In the genomic region with DNA sequence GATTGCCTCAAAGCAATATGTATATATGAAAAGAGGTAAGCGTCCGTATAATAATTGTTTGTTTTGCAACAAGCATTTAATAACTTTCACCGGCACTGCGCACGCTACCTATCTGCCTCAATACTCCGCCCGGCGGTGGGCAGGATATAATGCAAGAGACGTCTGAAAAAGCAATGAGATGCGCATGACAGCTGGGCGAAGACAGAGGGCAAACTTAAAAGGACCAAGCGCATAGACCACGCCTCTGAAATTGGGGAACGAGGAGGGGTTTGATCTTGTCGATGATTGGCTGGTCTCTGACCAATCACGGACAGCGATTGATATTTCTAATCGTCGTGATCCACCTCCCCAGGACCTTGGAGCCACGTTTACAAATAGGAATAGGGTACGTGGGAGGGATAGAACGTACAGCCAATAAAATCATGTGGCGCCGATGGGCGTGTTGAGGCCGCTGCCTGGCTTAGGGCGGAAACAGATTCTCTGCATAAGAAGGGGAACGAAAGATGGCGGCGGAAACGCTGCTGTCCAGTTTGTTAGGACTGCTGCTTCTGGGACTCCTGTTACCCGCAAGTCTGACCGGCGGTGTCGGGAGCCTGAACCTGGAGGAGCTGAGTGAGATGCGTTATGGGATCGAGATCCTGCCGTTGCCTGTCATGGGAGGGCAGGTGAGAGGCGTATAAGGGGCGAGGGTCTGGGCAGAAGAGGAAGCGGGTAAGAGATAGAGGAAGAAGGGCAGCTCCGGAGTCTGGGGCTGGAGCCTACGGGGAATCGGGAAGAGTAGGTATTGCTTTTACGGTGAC, we compare ENCODE assay signal across 8 cellular contexts. TPM values are rescaled to one million over a fixed set of nuclear protein-coding genes. Genes with fewer than 3 reads are reported as not detected.
DNase-seq lines count a peak whose midpoint lies in the region; ATAC-seq and TF ChIP-seq lines count a peak whose summit lies in the region.

A gene with protein sequence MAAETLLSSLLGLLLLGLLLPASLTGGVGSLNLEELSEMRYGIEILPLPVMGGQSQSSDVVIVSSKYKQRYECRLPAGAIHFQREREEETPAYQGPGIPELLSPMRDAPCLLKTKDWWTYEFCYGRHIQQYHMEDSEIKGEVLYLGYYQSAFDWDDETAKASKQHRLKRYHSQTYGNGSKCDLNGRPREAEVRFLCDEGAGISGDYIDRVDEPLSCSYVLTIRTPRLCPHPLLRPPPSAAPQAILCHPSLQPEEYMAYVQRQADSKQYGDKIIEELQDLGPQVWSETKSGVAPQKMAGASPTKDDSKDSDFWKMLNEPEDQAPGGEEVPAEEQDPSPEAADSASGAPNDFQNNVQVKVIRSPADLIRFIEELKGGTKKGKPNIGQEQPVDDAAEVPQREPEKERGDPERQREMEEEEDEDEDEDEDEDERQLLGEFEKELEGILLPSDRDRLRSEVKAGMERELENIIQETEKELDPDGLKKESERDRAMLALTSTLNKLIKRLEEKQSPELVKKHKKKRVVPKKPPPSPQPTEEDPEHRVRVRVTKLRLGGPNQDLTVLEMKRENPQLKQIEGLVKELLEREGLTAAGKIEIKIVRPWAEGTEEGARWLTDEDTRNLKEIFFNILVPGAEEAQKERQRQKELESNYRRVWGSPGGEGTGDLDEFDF (plus strand): TSS at position 474 of the 800 bp plus-strand sequence. CDS start 30 bp downstream, at position 504.

- H2AFZ ChIP-seq in SK-N-SH (ENCODE audit: low read depth) (peak within 1 kb of the TSS; percentile 98), osteoblast (ENCODE audit: low read length) (peak within 1 kb of the TSS; percentile 99)

- H3K4me3 ChIP-seq in SK-N-SH (ENCODE audit: low read depth in 2 of 2, low read length in 1 of 2) (peak within 1 kb of the TSS; percentile 90), osteoblast (ENCODE audit: insufficient read depth, low read length) (peak within 1 kb of the TSS; percentile 86), thymus (ENCODE audit: low read length) (peak within 1 kb of the TSS; percentile 73)

- peaks cover 13% of the 10 kb centered on the region for H3F3A ChIP-seq in SK-N-SH (replicated peaks; ENCODE audit: insufficient read depth)

- H3K9ac ChIP-seq in SK-N-SH = peak within 1 kb of the TSS; percentile 81

- H3K9me2 ChIP-seq in SK-N-SH = no peaks in the 10 kb centered on the region

- H3K27ac Mint-ChIP-seq in activated naive CD4-positive, alpha-beta T cell treated with anti-CD3 and anti-CD28 coated beads, Interleukin-2, amount 50 U/mL, for 72 hours = no peak within 1 kb of the TSS
- H3K27ac Mint-ChIP-seq in glutamatergic neuron (ENCODE audit: unreplicated experiment) = no peak within 1 kb of the TSS

- H3K36me3 Mint-ChIP-seq in activated naive CD4-positive, alpha-beta T cell treated with anti-CD3 and anti-CD28 coated beads, Interleukin-2, amount 50 U/mL, for 72 hours = peaks cover 0 to 6% of the 10 kb centered on the region in 2 donors
- peaks cover 16% of the 10 kb centered on the region for H3K36me3 Mint-ChIP-seq in glutamatergic neuron (ENCODE audit: unreplicated experiment)

- 1% methylated on average over 45 of the region's 45 CpGs for WGBS in SK-N-SH (ENCODE audit: low lambda C conversion rate)
- WGBS in thymus = under 1% methylated on average over 45 of the region's 45 CpGs

- H3K4me2 ChIP-seq in SK-N-SH (peak within 1 kb of the TSS; percentile 79), osteoblast (ENCODE audit: insufficient read depth, low read length) (peak within 1 kb of the TSS; percentile 91)

- TF ChIP-seq RAD21 in SK-N-SH (IDR thresholded peaks at IDR 0.05; ENCODE audit: low read length) = peak; percentile 56

- H3K27me3 ChIP-seq in SK-N-SH (ENCODE audit: insufficient read depth) (no peaks in the 10 kb centered on the region), osteoblast (ENCODE audit: insufficient read depth, low read length) (no peaks in the 10 kb centered on the region), thymus (ENCODE audit: control insufficient read depth, insufficient read depth) (no peaks in the 10 kb centered on the region)

- TF ChIP-seq EP300 in SK-N-SH (IDR thresholded peaks at IDR 0.05; ENCODE audit: borderline replicate concordance in 1 of 2, low read depth in 1 of 2, low read length in 1 of 2) = no peak

- H3K9me3 ChIP-seq in SK-N-SH (no peaks in the 10 kb centered on the region), osteoblast (ENCODE audit: low read depth, low read length) (no peaks in the 10 kb centered on the region), thymus (ENCODE audit: control insufficient read depth) (no peaks in the 10 kb centered on the region)

- no peak within 1 kb of the TSS for H3K4me3 Mint-ChIP-seq in glutamatergic neuron (ENCODE audit: unreplicated experiment)

- H3K79me2 ChIP-seq in SK-N-SH (ENCODE audit: insufficient read depth) (peaks cover 14% of the 10 kb centered on the region; the same call in 1 of the 2 replicates), osteoblast (ENCODE audit: insufficient read depth, low read length) (peaks cover 15% of the 10 kb centered on the region)

- peaks cover 0 to 7% of the 10 kb centered on the region in 2 experiments; a peak in 2 of 4 replicates for H3K4me1 ChIP-seq in SK-N-SH (ENCODE audit: control insufficient read depth in 1 of 2, insufficient read depth in 2 of 2, low read depth in 1 of 2, low read length in 1 of 2)
- H3K4me1 ChIP-seq in osteoblast (ENCODE audit: insufficient read depth, low read length) = peaks cover 6% of the 10 kb centered on the region
- peaks cover 10% of the 10 kb centered on the region for H3K4me1 ChIP-seq in thymus (ENCODE audit: control insufficient read depth, insufficient read depth, low read length)

- no peaks in the 10 kb centered on the region for H3K9me3 Mint-ChIP-seq in activated naive CD4-positive, alpha-beta T cell treated with anti-CD3 and anti-CD28 coated beads, Interleukin-2, amount 50 U/mL, for 72 hours
- peaks cover 3% of the 10 kb centered on the region for H3K9me3 Mint-ChIP-seq in glutamatergic neuron (ENCODE audit: unreplicated experiment)

- H4K20me1 ChIP-seq in SK-N-SH (ENCODE audit: insufficient read depth) (no peaks in the 10 kb centered on the region), osteoblast (ENCODE audit: insufficient read depth, low read length) (no peaks in the 10 kb centered on the region)

- TF ChIP-seq CTCF in SK-N-SH (IDR thresholded peaks at IDR 0.05) (peak; percentile 71), glutamatergic neuron (IDR thresholded peaks at IDR 0.05; ENCODE audit: partially characterized antibody, unreplicated experiment) (peak; percentile 66), osteoblast (IDR thresholded peaks at IDR 0.05; ENCODE audit: extremely low read depth, low read depth, low read length) (peak; percentile 83)

- H3K36me3 ChIP-seq in SK-N-SH (replicated peaks in 1 of 2; ENCODE audit: control insufficient read depth in 1 of 2, insufficient read depth in 2 of 2, low read length in 1 of 2) (peaks cover 19 to 20% of the 10 kb centered on the region in 2 experiments), osteoblast (ENCODE audit: insufficient read depth, low read length) (peaks cover 26% of the 10 kb centered on the region), thymus (ENCODE audit: control insufficient read depth, insufficient read depth) (peaks cover 22% of the 10 kb centered on the region)

- no peaks in the 10 kb centered on the region for H3K4me1 Mint-ChIP-seq in glutamatergic neuron (ENCODE audit: low read depth, unreplicated experiment)

- CTCF ChIA-PET in SK-N-SH (lab: Yijun Ruan, JAX) = interaction anchor here (0.6 to 3.4 kb wide), 18 partner anchors 11 to 231 kb away, joined by 3 to 27 read pairs (median 5); a partner anchor contains a TSS

- ATAC-seq in HG02588 (IDR thresholded peaks at IDR 0.05; ENCODE audit: unreplicated experiment) = peak; percentile 96
- peak; percentile 97 for ATAC-seq in activated naive CD4-positive, alpha-beta T cell treated with anti-CD3 and anti-CD28 coated beads, Interleukin-2, amount 50 U/mL, for 72 hours

- TF ChIP-seq POLR2A in GM10847 (IDR thresholded peaks at IDR 0.05; ENCODE audit: extremely low read depth, insufficient read length) = peak; percentile 89

- DNase-seq in NCI-H1048 (lab: John Stamatoyannopoulos, UW) (peak; percentile 99), SK-N-SH (peak; percentile 90), glutamatergic neuron (peak; percentile 87), osteoblast (ENCODE audit: insufficient read length, low spot score, missing footprints) (peak; percentile 96)
- peak; percentile 87 to 96 for DNase-seq in activated naive CD4-positive, alpha-beta T cell treated with anti-CD3 and anti-CD28 coated beads, Interleukin-2, amount 50 U/mL, for 72 hours (ENCODE audit: low spot score in 2 of 2)

- POLR2A ChIA-PET in SK-N-SH (lab: Yijun Ruan, JAX) = interaction anchor here (0.6 to 1.1 kb wide), 3 partner anchors 37 to 361 kb away, joined by 3 read pairs; a partner anchor contains a TSS

- H3K27ac ChIP-seq in SK-N-SH (ENCODE audit: low read depth in 2 of 2, low read length in 1 of 2) (peak within 1 kb of the TSS in 1 of 2 experiments; percentile 59; a peak in 2 of 4 replicates), osteoblast (ENCODE audit: low read depth, low read length) (peak within 1 kb of the TSS; percentile 67), thymus (ENCODE audit: low read depth) (peak within 1 kb of the TSS; percentile 54)

- H3K27me3 Mint-ChIP-seq in glutamatergic neuron (ENCODE audit: unreplicated experiment) = peaks cover 4% of the 10 kb centered on the region

TF ChIP-seq in SK-N-SH, 30 proteins besides CTCF, POLR2A, EP300 and RAD21 (continues in another document):
- peak; percentile 35; the same call in 1 of the 2 replicates for TF ChIP-seq SMC3 (IDR thresholded peaks at IDR 0.05; ENCODE audit: low read depth, low read length)
- no peak for TF ChIP-seq MEF2A (IDR thresholded peaks at IDR 0.05; ENCODE audit: borderline replicate concordance, low read depth)
- TF ChIP-seq TEAD4 (IDR thresholded peaks at IDR 0.05; ENCODE audit: borderline replicate concordance, insufficient read depth) = no peak
- peak; percentile 74 for TF ChIP-seq GABPA (IDR thresholded peaks at IDR 0.05; ENCODE audit: low read depth)
- no peak for TF ChIP-seq FOXJ3 (CRISPR knock-in tag; IDR thresholded peaks at IDR 0.05)
- peak; percentile 94 for TF ChIP-seq YY1 (IDR thresholded peaks at IDR 0.05; ENCODE audit: low read depth)
- peak; percentile 88 for TF ChIP-seq MXI1 (IDR thresholded peaks at IDR 0.05; ENCODE audit: low read depth, low read length)
- TF ChIP-seq RFX5 (IDR thresholded peaks at IDR 0.05; ENCODE audit: low read length) = peak; percentile 89
- TF ChIP-seq, protein P1, sequence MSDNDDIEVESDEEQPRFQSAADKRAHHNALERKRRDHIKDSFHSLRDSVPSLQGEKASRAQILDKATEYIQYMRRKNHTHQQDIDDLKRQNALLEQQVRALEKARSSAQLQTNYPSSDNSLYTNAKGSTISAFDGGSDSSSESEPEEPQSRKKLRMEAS (IDR thresholded peaks at IDR 0.05; ENCODE audit: low read depth) = peak; percentile 47

RNA-seq across cellular contexts. Expression of the gene that starts here (rescaled TPM):
- polyA plus RNA-seq in SK-N-SH (2012; rRNA removed) (280 and 362 TPM in 2 replicates), thymus (166 TPM)
- polyA plus RNA-seq in SK-N-SH (2012; cell fraction: cytosol; rRNA removed) = 176 and 275 TPM in 2 replicates
- 378 and 386 TPM in 2 replicates for polyA plus RNA-seq in SK-N-SH (2012; cell fraction: nucleus; rRNA removed)
- 100 to 1,000 TPM in 1 of 2 donors, 10 to 100 TPM in 1; 87.1 to 116 TPM for total RNA-seq in activated naive CD4-positive, alpha-beta T cell treated with anti-CD3 and anti-CD28 coated beads, Interleukin-2, amount 50 U/mL, for 72 hours
- total RNA-seq in glutamatergic neuron (ENCODE audit: unreplicated experiment) (225 TPM), osteoblast (152 and 211 TPM in 2 replicates)
